In the genomic region with DNA sequence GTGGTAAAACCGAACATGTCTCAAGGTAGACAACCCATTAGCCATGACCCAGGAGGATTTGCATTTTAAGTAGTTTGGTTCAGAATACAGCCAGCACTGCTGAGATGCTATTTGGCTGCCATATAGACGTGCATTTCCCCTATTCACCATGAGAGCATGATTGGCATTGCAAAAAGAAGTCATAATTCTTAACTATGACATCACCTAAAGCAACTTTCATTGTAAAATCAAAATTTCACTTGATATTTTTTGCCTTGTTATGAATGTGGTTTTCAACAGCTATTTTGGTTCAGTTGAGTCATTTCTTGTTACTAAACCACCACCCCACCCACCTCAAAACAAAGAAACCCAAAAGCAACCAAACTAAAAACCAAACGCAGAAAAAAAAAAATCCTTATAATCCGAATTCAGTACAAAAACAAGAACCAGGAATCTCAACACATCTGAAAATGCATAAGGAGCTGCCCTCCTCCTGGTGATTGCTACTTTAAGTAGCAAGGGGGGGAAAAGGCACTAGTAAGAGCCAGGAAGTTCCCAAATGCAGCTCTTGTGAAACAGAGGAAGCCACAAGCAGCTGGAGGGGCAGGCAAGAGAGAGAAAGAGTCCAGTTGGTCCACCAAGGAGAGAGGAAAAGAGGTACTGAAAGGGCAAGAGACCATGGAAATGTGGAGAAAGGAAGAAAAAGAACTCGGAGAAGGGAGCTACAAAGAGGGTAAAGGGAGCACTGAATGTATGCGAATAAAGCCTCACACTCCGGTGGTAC, we compare ENCODE assay signal across 1 cellular context.
TF ChIP-seq lines count a peak whose summit lies in the region.

No MANE protein-coding gene starts in this region.

TF ChIP-seq in GM12878, 131 proteins besides CTCF, POLR2A, EP300 and RAD21 (continued from another document):
- TF ChIP-seq, protein P1, sequence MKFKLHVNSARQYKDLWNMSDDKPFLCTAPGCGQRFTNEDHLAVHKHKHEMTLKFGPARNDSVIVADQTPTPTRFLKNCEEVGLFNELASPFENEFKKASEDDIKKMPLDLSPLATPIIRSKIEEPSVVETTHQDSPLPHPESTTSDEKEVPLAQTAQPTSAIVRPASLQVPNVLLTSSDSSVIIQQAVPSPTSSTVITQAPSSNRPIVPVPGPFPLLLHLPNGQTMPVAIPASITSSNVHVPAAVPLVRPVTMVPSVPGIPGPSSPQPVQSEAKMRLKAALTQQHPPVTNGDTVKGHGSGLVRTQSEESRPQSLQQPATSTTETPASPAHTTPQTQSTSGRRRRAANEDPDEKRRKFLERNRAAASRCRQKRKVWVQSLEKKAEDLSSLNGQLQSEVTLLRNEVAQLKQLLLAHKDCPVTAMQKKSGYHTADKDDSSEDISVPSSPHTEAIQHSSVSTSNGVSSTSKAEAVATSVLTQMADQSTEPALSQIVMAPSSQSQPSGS (IDR thresholded peaks at IDR 0.05; ENCODE audit: low read length) = 0 out of 2 replicates have a peak, but pooled peaks have one; percentile 14
- peak; percentile 72 for TF ChIP-seq ATF7 (IDR thresholded peaks at IDR 0.05; ENCODE audit: low read depth)
- TF ChIP-seq, protein P2, sequence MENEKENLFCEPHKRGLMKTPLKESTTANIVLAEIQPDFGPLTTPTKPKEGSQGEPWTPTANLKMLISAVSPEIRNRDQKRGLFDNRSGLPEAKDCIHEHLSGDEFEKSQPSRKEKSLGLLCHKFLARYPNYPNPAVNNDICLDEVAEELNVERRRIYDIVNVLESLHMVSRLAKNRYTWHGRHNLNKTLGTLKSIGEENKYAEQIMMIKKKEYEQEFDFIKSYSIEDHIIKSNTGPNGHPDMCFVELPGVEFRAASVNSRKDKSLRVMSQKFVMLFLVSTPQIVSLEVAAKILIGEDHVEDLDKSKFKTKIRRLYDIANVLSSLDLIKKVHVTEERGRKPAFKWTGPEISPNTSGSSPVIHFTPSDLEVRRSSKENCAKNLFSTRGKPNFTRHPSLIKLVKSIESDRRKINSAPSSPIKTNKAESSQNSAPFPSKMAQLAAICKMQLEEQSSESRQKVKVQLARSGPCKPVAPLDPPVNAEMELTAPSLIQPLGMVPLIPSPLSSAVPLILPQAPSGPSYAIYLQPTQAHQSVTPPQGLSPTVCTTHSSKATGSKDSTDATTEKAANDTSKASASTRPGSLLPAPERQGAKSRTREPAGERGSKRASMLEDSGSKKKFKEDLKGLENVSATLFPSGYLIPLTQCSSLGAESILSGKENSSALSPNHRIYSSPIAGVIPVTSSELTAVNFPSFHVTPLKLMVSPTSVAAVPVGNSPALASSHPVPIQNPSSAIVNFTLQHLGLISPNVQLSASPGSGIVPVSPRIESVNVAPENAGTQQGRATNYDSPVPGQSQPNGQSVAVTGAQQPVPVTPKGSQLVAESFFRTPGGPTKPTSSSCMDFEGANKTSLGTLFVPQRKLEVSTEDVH (IDR thresholded peaks at IDR 0.05; ENCODE audit: low read depth, partially characterized antibody) = no peak
- TF ChIP-seq, protein P3, sequence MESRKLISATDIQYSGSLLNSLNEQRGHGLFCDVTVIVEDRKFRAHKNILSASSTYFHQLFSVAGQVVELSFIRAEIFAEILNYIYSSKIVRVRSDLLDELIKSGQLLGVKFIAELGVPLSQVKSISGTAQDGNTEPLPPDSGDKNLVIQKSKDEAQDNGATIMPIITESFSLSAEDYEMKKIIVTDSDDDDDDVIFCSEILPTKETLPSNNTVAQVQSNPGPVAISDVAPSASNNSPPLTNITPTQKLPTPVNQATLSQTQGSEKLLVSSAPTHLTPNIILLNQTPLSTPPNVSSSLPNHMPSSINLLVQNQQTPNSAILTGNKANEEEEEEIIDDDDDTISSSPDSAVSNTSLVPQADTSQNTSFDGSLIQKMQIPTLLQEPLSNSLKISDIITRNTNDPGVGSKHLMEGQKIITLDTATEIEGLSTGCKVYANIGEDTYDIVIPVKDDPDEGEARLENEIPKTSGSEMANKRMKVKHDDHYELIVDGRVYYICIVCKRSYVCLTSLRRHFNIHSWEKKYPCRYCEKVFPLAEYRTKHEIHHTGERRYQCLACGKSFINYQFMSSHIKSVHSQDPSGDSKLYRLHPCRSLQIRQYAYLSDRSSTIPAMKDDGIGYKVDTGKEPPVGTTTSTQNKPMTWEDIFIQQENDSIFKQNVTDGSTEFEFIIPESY (IDR thresholded peaks at IDR 0.05) = no peak
- peak; percentile 84 for TF ChIP-seq RUNX3 (IDR thresholded peaks at IDR 0.05; ENCODE audit: low read length)
- peak; percentile 59; the same call in 1 of the 2 replicates for TF ChIP-seq CREB1 (IDR thresholded peaks at IDR 0.05; ENCODE audit: low read depth)
- no peak for TF ChIP-seq NR2C1 (IDR thresholded peaks at IDR 0.05)
- TF ChIP-seq, protein P4, sequence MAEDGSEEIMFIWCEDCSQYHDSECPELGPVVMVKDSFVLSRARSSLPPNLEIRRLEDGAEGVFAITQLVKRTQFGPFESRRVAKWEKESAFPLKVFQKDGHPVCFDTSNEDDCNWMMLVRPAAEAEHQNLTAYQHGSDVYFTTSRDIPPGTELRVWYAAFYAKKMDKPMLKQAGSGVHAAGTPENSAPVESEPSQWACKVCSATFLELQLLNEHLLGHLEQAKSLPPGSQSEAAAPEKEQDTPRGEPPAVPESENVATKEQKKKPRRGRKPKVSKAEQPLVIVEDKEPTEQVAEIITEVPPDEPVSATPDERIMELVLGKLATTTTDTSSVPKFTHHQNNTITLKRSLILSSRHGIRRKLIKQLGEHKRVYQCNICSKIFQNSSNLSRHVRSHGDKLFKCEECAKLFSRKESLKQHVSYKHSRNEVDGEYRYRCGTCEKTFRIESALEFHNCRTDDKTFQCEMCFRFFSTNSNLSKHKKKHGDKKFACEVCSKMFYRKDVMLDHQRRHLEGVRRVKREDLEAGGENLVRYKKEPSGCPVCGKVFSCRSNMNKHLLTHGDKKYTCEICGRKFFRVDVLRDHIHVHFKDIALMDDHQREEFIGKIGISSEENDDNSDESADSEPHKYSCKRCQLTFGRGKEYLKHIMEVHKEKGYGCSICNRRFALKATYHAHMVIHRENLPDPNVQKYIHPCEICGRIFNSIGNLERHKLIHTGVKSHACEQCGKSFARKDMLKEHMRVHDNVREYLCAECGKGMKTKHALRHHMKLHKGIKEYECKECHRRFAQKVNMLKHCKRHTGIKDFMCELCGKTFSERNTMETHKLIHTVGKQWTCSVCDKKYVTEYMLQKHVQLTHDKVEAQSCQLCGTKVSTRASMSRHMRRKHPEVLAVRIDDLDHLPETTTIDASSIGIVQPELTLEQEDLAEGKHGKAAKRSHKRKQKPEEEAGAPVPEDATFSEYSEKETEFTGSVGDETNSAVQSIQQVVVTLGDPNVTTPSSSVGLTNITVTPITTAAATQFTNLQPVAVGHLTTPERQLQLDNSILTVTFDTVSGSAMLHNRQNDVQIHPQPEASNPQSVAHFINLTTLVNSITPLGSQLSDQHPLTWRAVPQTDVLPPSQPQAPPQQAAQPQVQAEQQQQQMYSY (CRISPR knock-in tag; IDR thresholded peaks at IDR 0.05) = no peak
- TF ChIP-seq CREM (IDR thresholded peaks at IDR 0.05; ENCODE audit: low read depth) = peak; percentile 57; the same call in 1 of the 2 replicates
- TF ChIP-seq, protein P5, sequence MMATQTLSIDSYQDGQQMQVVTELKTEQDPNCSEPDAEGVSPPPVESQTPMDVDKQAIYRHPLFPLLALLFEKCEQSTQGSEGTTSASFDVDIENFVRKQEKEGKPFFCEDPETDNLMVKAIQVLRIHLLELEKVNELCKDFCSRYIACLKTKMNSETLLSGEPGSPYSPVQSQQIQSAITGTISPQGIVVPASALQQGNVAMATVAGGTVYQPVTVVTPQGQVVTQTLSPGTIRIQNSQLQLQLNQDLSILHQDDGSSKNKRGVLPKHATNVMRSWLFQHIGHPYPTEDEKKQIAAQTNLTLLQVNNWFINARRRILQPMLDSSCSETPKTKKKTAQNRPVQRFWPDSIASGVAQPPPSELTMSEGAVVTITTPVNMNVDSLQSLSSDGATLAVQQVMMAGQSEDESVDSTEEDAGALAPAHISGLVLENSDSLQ (IDR thresholded peaks at IDR 0.05) = 0 out of 2 replicates have a peak, but pooled peaks have one; percentile 26
- TF ChIP-seq HCFC1 (IDR thresholded peaks at IDR 0.05; ENCODE audit: low read length) = no peak
